ENCODE assay signal across 8 cellular contexts in the genomic region with DNA sequence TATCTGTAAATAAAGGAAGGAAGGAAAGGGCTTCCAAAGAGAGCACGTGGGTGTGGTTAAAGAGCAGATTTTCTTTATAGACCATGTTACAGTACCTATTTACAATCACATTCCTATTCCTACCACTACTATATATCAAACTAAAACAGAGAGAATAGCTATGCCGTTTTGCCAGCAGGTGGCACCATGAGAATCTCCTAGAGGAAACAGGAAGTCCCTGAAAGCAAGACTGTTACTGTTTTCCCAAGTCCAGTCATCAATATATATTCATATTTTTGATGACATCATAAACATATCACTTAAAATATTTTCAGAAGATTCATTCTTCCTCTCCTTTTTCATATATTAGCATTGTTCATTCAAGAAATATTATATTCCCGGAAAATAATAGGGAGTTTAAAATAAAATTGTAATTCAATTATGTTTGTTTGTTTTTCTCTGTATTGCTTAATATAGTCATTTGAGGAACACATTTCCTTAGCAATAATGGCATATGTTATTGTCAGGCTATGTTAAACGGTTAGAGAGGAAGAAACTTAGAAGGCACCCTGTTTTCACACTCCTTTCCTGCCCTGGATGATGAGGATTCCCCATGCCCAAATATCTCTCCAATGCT. TPM values are rescaled to one million over a fixed set of nuclear protein-coding genes. Genes with fewer than 3 reads are reported as not detected.
DNase-seq lines count a peak whose midpoint lies in the region; ATAC-seq and TF ChIP-seq lines count a peak whose summit lies in the region.

No MANE protein-coding gene starts in this region.

- H4K20me1 ChIP-seq in HCT116 (ENCODE audit: insufficient read depth) (no peaks in the 10 kb centered on the region), SK-N-SH (ENCODE audit: insufficient read depth) (no peaks in the 10 kb centered on the region)

- H3K9me2 ChIP-seq in HCT116 (ENCODE audit: insufficient read depth) (no peaks in the 10 kb centered on the region), SK-N-SH (no peaks in the 10 kb centered on the region)

- POLR2A ChIA-PET in HCT116 (lab: Charles Lee), result no interaction called here
- POLR2A ChIA-PET in SK-N-SH (lab: Yijun Ruan, JAX), result interaction anchor here (0.5 to 1.3 kb wide), 2 partner anchors 74 to 485 kb away, joined by 3 to 4 read pairs; no protein-coding TSS in a partner anchor

- TF ChIP-seq RAD21 in HCT116 (IDR thresholded peaks at IDR 0.05; ENCODE audit: low read depth) (peak; percentile 84), SK-N-SH (IDR thresholded peaks at IDR 0.05; ENCODE audit: low read length) (peak; percentile 85)

- CTCF ChIA-PET in HCT116 (lab: Charles Lee), result interaction anchor here (0.6 to 3.0 kb wide), 13 partner anchors 8 to 464 kb away, joined by 3 to 29 read pairs (median 4); a partner anchor contains a TSS
- CTCF ChIA-PET in SK-N-SH (lab: Yijun Ruan, JAX), result interaction anchor here (0.6 to 4.6 kb wide), 44 partner anchors 8 to 1084 kb away, joined by 3 to 77 read pairs (median 4); a partner anchor contains a TSS

- DNase-seq in GM12865 (ENCODE audit: low read depth) (peak; percentile 66), HCT116 (ENCODE audit: low read depth, low spot score) (peak; percentile 77), NCI-H1048 (lab: John Stamatoyannopoulos, UW) (peak; percentile 49), SK-N-SH (peak; percentile 66), ascending aorta (ENCODE audit: low spot score in 2 of 2) (peak in 1 of 2 donors; percentile 84), hippocampal formation (lab: John Stamatoyannopoulos, UW) (peak; percentile 6 to 56), spleen (no peak), cerebellar nuclear complex (lab: John Stamatoyannopoulos, UW) (no peak)

- H3K4me1 ChIP-seq in HCT116 (ENCODE audit: control insufficient read depth in 1 of 2, insufficient read depth in 2 of 2, low read length in 2 of 2) (peaks cover 16 to 26% of the 10 kb centered on the region in 2 experiments), SK-N-SH (ENCODE audit: control insufficient read depth in 1 of 2, insufficient read depth in 2 of 2, low read depth in 1 of 2, low read length in 1 of 2) (peaks cover 8 to 42% of the 10 kb centered on the region in 2 experiments; a peak in 3 of 4 replicates), ascending aorta (peaks cover 0 to 31% of the 10 kb centered on the region in 2 donors), spleen (no peaks in the 10 kb centered on the region)

- peak overlapping the region; percentile 84 for H2AFZ ChIP-seq in HCT116 (ENCODE audit: low read depth, low read length, poor library complexity, severe bottlenecking)
- H2AFZ ChIP-seq in SK-N-SH (ENCODE audit: low read depth), result peak overlapping the region; percentile 24

- BruUV-seq in HCT116 (replicated peaks; lab: Mats Ljungman, UMichigan), result no TSS peak

- peak; percentile 91 for ATAC-seq in HCT116

- peak; percentile 69 for TF ChIP-seq CTCF in GM12865 (IDR thresholded peaks at IDR 0.05; ENCODE audit: insufficient read depth, low read depth, low read length, missing control alignments)
- peak; percentile 75 to 85 (median 79) for TF ChIP-seq CTCF in HCT116 (IDR thresholded peaks at IDR 0.05 in 2 of 3, conservative IDR thresholded peaks at IDR 0.05 in 1 of 3; ENCODE audit: borderline replicate concordance in 1 of 3, insufficient read depth in 1 of 3, low read depth in 2 of 3, low read length in 2 of 3)
- TF ChIP-seq CTCF in SK-N-SH (IDR thresholded peaks at IDR 0.05), result peak; percentile 94
- TF ChIP-seq CTCF in ascending aorta (IDR thresholded peaks at IDR 0.05), result peak; percentile 42 to 79 (median 68)
- TF ChIP-seq CTCF in spleen (IDR thresholded peaks at IDR 0.05 in 8 of 11, conservative IDR thresholded peaks at IDR 0.05 in 3 of 11), result peak in 9 of 11 experiments; percentile 16 to 66 (median 56)

- no peak overlapping the region for H3K4me2 ChIP-seq in HCT116 (ENCODE audit: low read length)
- H3K4me2 ChIP-seq in SK-N-SH, result peak overlapping the region; percentile 10; the same call in 1 of the 2 replicates

- TF ChIP-seq EP300 in SK-N-SH (IDR thresholded peaks at IDR 0.05; ENCODE audit: borderline replicate concordance in 1 of 2, low read depth in 1 of 2, low read length in 1 of 2), result no peak

- peaks cover 28% of the 10 kb centered on the region for H3F3A ChIP-seq in SK-N-SH (replicated peaks; ENCODE audit: insufficient read depth)

- no peaks in the 10 kb centered on the region for H3K36me3 ChIP-seq in HCT116 (ENCODE audit: control insufficient read depth in 1 of 2, insufficient read depth in 2 of 2, low read length in 2 of 2)
- no peaks in the 10 kb centered on the region for H3K36me3 ChIP-seq in SK-N-SH (replicated peaks in 1 of 2; ENCODE audit: control insufficient read depth in 1 of 2, insufficient read depth in 2 of 2, low read length in 1 of 2)
- no peaks in the 10 kb centered on the region for H3K36me3 ChIP-seq in ascending aorta
- no peaks in the 10 kb centered on the region for H3K36me3 ChIP-seq in spleen

- no peaks in the 10 kb centered on the region for H3K9me3 ChIP-seq in HCT116 (ENCODE audit: control insufficient read depth in 1 of 2, insufficient read depth in 1 of 2, low read depth in 1 of 2, low read length in 2 of 2)
- no peaks in the 10 kb centered on the region for H3K9me3 ChIP-seq in SK-N-SH
- no peaks in the 10 kb centered on the region for H3K9me3 ChIP-seq in ascending aorta
- H3K9me3 ChIP-seq in spleen, result no peaks in the 10 kb centered on the region

- TF ChIP-seq POLR2A in HCT116 (IDR thresholded peaks at IDR 0.05; ENCODE audit: borderline replicate concordance, extremely low read depth, insufficient read depth, insufficient read length), result no peak
- TF ChIP-seq POLR2A in spleen (IDR thresholded peaks at IDR 0.05), result no peak

- no peaks in the 10 kb centered on the region for H3K79me2 ChIP-seq in HCT116 (ENCODE audit: insufficient read depth, low read length)
- no peaks in the 10 kb centered on the region for H3K79me2 ChIP-seq in SK-N-SH (ENCODE audit: insufficient read depth)

- H3K9ac ChIP-seq in HCT116 (ENCODE audit: low read length) (no peak overlapping the region), SK-N-SH (peak overlapping the region; percentile 69)

- 17% methylated on average over 4 of the region's 4 CpGs for WGBS in SK-N-SH (ENCODE audit: low lambda C conversion rate)
- WGBS in spleen, 5 donors, result 31 to 39% (median 32%) methylated on average over 4 of the region's 4 CpGs

- intact Hi-C loops in HCT116 (cut with micrococcal nuclease), result loop anchor here (1.0 kb wide), 2 partner anchors 321 to 462 kb away; no protein-coding TSS in a partner anchor
- intact Hi-C loops in ascending aorta (cut with DNase I), result loop anchor here (2.0 kb wide), 2 partner anchors 216 to 320 kb away; no protein-coding TSS in a partner anchor
- intact Hi-C loops in spleen (cut with DNase I; ENCODE audit: low total_unique reads), result loop anchor here (5.0 to 10.0 kb wide), 2 partner anchors 320 to 463 kb away; no protein-coding TSS in a partner anchor

- no peak overlapping the region for H3K4me3 ChIP-seq in GM12865 (ENCODE audit: low read depth, low read length)
- H3K4me3 ChIP-seq in HCT116 (replicated peaks in 1 of 2; ENCODE audit: low read depth in 1 of 2, low read length in 2 of 2), result no peak overlapping the region
- no peak overlapping the region; a peak in 1 of 4 replicates for H3K4me3 ChIP-seq in SK-N-SH (ENCODE audit: low read depth in 2 of 2, low read length in 1 of 2)
- H3K4me3 ChIP-seq in ascending aorta, result no peak overlapping the region
- H3K4me3 ChIP-seq in spleen, result no peak overlapping the region

- no peak overlapping the region for H3K27ac ChIP-seq in HCT116 (ENCODE audit: low read depth, low read length)
- peak overlapping the region; percentile 58 to 92; a peak in 3 of 4 replicates for H3K27ac ChIP-seq in SK-N-SH (ENCODE audit: low read depth in 2 of 2, low read length in 1 of 2)
- H3K27ac ChIP-seq in ascending aorta, result peak overlapping the region; percentile 75 to 89
- no peak overlapping the region for H3K27ac ChIP-seq in spleen

- RAD21 ChIA-PET in HCT116 (lab: Charles Lee; ENCODE audit: low non-redundant PET in 1 of 2, low total read pairs in 2 of 2, uncharacterized antibody in 2 of 2, unreplicated experiment in 2 of 2), result no interaction called here

- H3K27me3 ChIP-seq in HCT116 (ENCODE audit: insufficient read depth, low read length), result no peaks in the 10 kb centered on the region
- no peaks in the 10 kb centered on the region for H3K27me3 ChIP-seq in SK-N-SH (ENCODE audit: insufficient read depth)
- no peaks in the 10 kb centered on the region for H3K27me3 ChIP-seq in ascending aorta
- H3K27me3 ChIP-seq in spleen (replicated peaks in 1 of 7), result no peaks in the 10 kb centered on the region

TF ChIP-seq in HCT116, 20 proteins besides CTCF, POLR2A, EP300 and RAD21 (continues in another document):
- TF ChIP-seq, protein P1, sequence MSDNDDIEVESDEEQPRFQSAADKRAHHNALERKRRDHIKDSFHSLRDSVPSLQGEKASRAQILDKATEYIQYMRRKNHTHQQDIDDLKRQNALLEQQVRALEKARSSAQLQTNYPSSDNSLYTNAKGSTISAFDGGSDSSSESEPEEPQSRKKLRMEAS (IDR thresholded peaks at IDR 0.05), result peak; percentile 32; the same call in 1 of the 2 replicates
- peak; percentile 34; the same call in 1 of the 2 replicates for TF ChIP-seq FOSL1 (IDR thresholded peaks at IDR 0.05; ENCODE audit: low read depth)
- TF ChIP-seq TCF7L2 (IDR thresholded peaks at IDR 0.05; ENCODE audit: borderline replicate concordance, extremely low read depth, insufficient read depth, insufficient read length), result no peak
- no peak for TF ChIP-seq JUND (IDR thresholded peaks at IDR 0.05)

TF ChIP-seq in SK-N-SH, 30 proteins besides CTCF, POLR2A, EP300 and RAD21:
- peak; percentile 78 for TF ChIP-seq ELF1 (IDR thresholded peaks at IDR 0.05)
- no peak for TF ChIP-seq TCF12 (IDR thresholded peaks at IDR 0.05)
- TF ChIP-seq SMC3 (IDR thresholded peaks at IDR 0.05; ENCODE audit: low read depth, low read length), result peak; percentile 81
- TF ChIP-seq GABPA (IDR thresholded peaks at IDR 0.05; ENCODE audit: low read depth), result peak; percentile 40; the same call in 1 of the 2 replicates
TF ChIP-seq in SK-N-SH: peak in this region for 3.

RNA-seq across cellular contexts. Expression of a gene that starts 6.6 kb away (rescaled TPM):
- total RNA-seq in HCT116 (2021; ENCODE audit: unreplicated experiment) (not detected), ascending aorta (1.9 TPM), spleen (not detected)
- polyA plus RNA-seq in HCT116 (2012), result 0.09 TPM in 1 of 2 replicates, not detected in the other
- polyA plus RNA-seq in SK-N-SH (2012; rRNA removed) (0.13 and 0.21 TPM in 2 replicates), spleen (not detected)
- polyA plus RNA-seq in SK-N-SH (2012; cell fraction: cytosol; rRNA removed), result 0.14 and 0.18 TPM in 2 replicates
- polyA plus RNA-seq in SK-N-SH (2012; cell fraction: nucleus; rRNA removed), result 0.12 and 0.39 TPM in 2 replicates

Comparison
In these comparisons a context has a peak if more than half of its experiments do, and no peak if none do; other contexts are left out.
1. DNase-seq: peak in GM12865 (single experiment), HCT116 (single experiment), NCI-H1048 (single experiment), SK-N-SH (single experiment) and hippocampal formation (2 of 2); none in spleen (single experiment) and cerebellar nuclear complex (0 of 2).
2. H3K27ac ChIP-seq: peak in SK-N-SH (2 of 2) and ascending aorta (2 of 2); none in HCT116 (single experiment) and spleen (0 of 8).
3. Peak in every context shown above with its lines, with median percentiles within 50 percentile points of each other: CTCF ChIP-seq.